17 cellular contexts compared by ENCODE assay signal in genomic region chr6:166937716-166938115, GRCh38.
"Had no signal": no experiment of that assay in that cellular context is flagged by ENCODE, and none has a peak within 500 bp of the region (broad histone marks: within the 10 kb centered on the region; RNA-seq: fewer than 3 reads in every experiment).

No MANE protein-coding gene starts in this region.

- H3K27ac ChIP-seq: VCaP had no signal

- DNase-seq: activated CD4-positive, alpha-beta memory T cell treated with anti-CD3 and anti-CD28 coated beads, Interleukin-2, amount 10 ng/mL, durations not matched to agents 7 days and 5 days; activated CD4-positive, alpha-beta T cell treated with anti-CD3 and anti-CD28 coated beads, Interleukin-2, amount 50 U/mL, for 1 hour; activated CD4-positive, CD25-positive, alpha-beta regulatory T cell; activated T-cell treated with anti-CD3 and anti-CD28 coated beads for 4 hours; cerebellar nuclear complex; Kasumi-1; KBM-7; NCI-H1105 treated with DMSO at 0.1 percent for 48 hours; NCI-H1436 treated with DMSO at 0.1 percent for 48 hours; NCI-H187; NCI-H2081; NCI-H446; PC-3; SHP77 had no signal

- H3K27ac Mint-ChIP-seq: activated CD4-positive, alpha-beta memory T cell treated with anti-CD3 and anti-CD28 coated beads, Interleukin-2, amount 10 ng/mL, durations not matched to agents 7 days and 5 days had no signal

- H3K9me3 Mint-ChIP-seq: activated CD4-positive, alpha-beta memory T cell treated with anti-CD3 and anti-CD28 coated beads, Interleukin-2, amount 10 ng/mL, durations not matched to agents 7 days and 5 days; activated naive CD4-positive, alpha-beta T cell treated with anti-CD3 and anti-CD28 coated beads, Interleukin-2, amount 50 U/mL, for 72 hours had no signal

- ATAC-seq: activated naive CD4-positive, alpha-beta T cell treated with anti-CD3 and anti-CD28 coated beads, Interleukin-2, amount 50 U/mL, for 72 hours; PC-3 had no signal

- FAIRE-seq: RCC 7860 had no signal

- H3K27me3 Mint-ChIP-seq: activated CD4-positive, alpha-beta memory T cell treated with anti-CD3 and anti-CD28 coated beads, Interleukin-2, amount 10 ng/mL, durations not matched to agents 7 days and 5 days had no signal

- H3K4me3 Mint-ChIP-seq: activated CD4-positive, alpha-beta memory T cell treated with anti-CD3 and anti-CD28 coated beads, Interleukin-2, amount 10 ng/mL, durations not matched to agents 7 days and 5 days had no signal
